ENCODE assay signal across 1 cellular context in genomic region chr12:120085920-120086319, GRCh38.
TF ChIP-seq lines count a peak whose summit lies in the region.

No MANE protein-coding gene starts in this region.

TF ChIP-seq in GM23338, 12 proteins besides CTCF, POLR2A, EP300 and RAD21 (continued from another document):
- TF ChIP-seq ZNF462 (CRISPR knock-in tag; IDR thresholded peaks at IDR 0.05) (no peak), ZNF114 (CRISPR knock-in tag; IDR thresholded peaks at IDR 0.05) (no peak)
